2 cellular contexts compared by ENCODE assay signal in genomic region chr2:105168543-105168942, GRCh38.
TF ChIP-seq lines count a peak whose summit lies in the region.

No MANE protein-coding gene starts in this region.

TF ChIP-seq in HepG2, 621 proteins besides CTCF, POLR2A, EP300 and RAD21 (continued from another document):
- TF ChIP-seq, protein P1, sequence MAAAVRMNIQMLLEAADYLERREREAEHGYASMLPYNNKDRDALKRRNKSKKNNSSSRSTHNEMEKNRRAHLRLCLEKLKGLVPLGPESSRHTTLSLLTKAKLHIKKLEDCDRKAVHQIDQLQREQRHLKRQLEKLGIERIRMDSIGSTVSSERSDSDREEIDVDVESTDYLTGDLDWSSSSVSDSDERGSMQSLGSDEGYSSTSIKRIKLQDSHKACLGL (CRISPR knock-in tag; IDR thresholded peaks at IDR 0.05) = no peak
- TF ChIP-seq ZNF235 (CRISPR knock-in tag; IDR thresholded peaks at IDR 0.05; ENCODE audit: borderline replicate concordance) (no peak), NFKBIZ (CRISPR knock-in tag; IDR thresholded peaks at IDR 0.05) (no peak), ZBTB37 (CRISPR knock-in tag; IDR thresholded peaks at IDR 0.05) (no peak), TBX3 (IDR thresholded peaks at IDR 0.05; ENCODE audit: borderline replicate concordance) (no peak), JUNB (CRISPR knock-in tag; IDR thresholded peaks at IDR 0.05; ENCODE audit: borderline replicate concordance) (no peak), SMAD1 (CRISPR knock-in tag; IDR thresholded peaks at IDR 0.05; ENCODE audit: borderline replicate concordance, low read depth) (no peak), ZNF17 (CRISPR knock-in tag; IDR thresholded peaks at IDR 0.05) (no peak), ZNF205 (CRISPR knock-in tag; IDR thresholded peaks at IDR 0.05) (no peak), ARID3A (IDR thresholded peaks at IDR 0.05; ENCODE audit: low read depth, low read length) (no peak), ZNF30 (CRISPR knock-in tag; IDR thresholded peaks at IDR 0.05) (no peak), ZNF510 (CRISPR knock-in tag; IDR thresholded peaks at IDR 0.05; ENCODE audit: low read depth) (no peak), SMAD9 (CRISPR knock-in tag; IDR thresholded peaks at IDR 0.05) (no peak), ZNF768 (CRISPR knock-in tag; IDR thresholded peaks at IDR 0.05) (no peak), KLF16 (CRISPR knock-in tag; IDR thresholded peaks at IDR 0.05) (no peak)
- TF ChIP-seq, protein P2, sequence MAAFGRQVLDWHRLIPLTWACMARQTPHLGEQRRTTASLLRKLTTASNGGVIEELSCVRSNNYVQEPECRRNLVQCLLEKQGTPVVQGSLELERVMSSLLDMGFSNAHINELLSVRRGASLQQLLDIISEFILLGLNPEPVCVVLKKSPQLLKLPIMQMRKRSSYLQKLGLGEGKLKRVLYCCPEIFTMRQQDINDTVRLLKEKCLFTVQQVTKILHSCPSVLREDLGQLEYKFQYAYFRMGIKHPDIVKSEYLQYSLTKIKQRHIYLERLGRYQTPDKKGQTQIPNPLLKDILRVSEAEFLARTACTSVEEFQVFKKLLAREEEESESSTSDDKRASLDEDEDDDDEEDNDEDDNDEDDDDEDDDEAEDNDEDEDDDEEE (CRISPR knock-in tag; IDR thresholded peaks at IDR 0.05) = no peak
- TF ChIP-seq, protein P3, sequence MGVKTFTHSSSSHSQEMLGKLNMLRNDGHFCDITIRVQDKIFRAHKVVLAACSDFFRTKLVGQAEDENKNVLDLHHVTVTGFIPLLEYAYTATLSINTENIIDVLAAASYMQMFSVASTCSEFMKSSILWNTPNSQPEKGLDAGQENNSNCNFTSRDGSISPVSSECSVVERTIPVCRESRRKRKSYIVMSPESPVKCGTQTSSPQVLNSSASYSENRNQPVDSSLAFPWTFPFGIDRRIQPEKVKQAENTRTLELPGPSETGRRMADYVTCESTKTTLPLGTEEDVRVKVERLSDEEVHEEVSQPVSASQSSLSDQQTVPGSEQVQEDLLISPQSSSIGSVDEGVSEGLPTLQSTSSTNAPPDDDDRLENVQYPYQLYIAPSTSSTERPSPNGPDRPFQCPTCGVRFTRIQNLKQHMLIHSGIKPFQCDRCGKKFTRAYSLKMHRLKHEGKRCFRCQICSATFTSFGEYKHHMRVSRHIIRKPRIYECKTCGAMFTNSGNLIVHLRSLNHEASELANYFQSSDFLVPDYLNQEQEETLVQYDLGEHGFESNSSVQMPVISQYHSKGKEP (CRISPR knock-in tag; IDR thresholded peaks at IDR 0.05) = no peak

TF ChIP-seq in GM23338, 12 proteins besides CTCF, POLR2A, EP300 and RAD21:
- TF ChIP-seq, protein P4, sequence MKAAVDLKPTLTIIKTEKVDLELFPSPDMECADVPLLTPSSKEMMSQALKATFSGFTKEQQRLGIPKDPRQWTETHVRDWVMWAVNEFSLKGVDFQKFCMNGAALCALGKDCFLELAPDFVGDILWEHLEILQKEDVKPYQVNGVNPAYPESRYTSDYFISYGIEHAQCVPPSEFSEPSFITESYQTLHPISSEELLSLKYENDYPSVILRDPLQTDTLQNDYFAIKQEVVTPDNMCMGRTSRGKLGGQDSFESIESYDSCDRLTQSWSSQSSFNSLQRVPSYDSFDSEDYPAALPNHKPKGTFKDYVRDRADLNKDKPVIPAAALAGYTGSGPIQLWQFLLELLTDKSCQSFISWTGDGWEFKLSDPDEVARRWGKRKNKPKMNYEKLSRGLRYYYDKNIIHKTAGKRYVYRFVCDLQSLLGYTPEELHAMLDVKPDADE (IDR thresholded peaks at IDR 0.05) = no peak
- TF ChIP-seq NANOG (IDR thresholded peaks at IDR 0.05; ENCODE audit: borderline replicate concordance) (no peak), STAT1 (IDR thresholded peaks at IDR 0.05; ENCODE audit: unreplicated experiment) (no peak), EZH2phosphoT487 (IDR thresholded peaks at IDR 0.05; ENCODE audit: unreplicated experiment) (no peak), CREB1 (CRISPR knock-in tag; IDR thresholded peaks at IDR 0.05; ENCODE audit: low read depth) (no peak), EZH2 (IDR thresholded peaks at IDR 0.05; ENCODE audit: low read depth, unreplicated experiment) (no peak), POLR2AphosphoS5 (IDR thresholded peaks at IDR 0.05; ENCODE audit: low read depth) (no peak), JUNB (IDR thresholded peaks at IDR 0.05; ENCODE audit: unreplicated experiment) (no peak), ZNF331 (CRISPR knock-in tag; IDR thresholded peaks at IDR 0.05; ENCODE audit: low read depth) (no peak)
- TF ChIP-seq, protein P5, sequence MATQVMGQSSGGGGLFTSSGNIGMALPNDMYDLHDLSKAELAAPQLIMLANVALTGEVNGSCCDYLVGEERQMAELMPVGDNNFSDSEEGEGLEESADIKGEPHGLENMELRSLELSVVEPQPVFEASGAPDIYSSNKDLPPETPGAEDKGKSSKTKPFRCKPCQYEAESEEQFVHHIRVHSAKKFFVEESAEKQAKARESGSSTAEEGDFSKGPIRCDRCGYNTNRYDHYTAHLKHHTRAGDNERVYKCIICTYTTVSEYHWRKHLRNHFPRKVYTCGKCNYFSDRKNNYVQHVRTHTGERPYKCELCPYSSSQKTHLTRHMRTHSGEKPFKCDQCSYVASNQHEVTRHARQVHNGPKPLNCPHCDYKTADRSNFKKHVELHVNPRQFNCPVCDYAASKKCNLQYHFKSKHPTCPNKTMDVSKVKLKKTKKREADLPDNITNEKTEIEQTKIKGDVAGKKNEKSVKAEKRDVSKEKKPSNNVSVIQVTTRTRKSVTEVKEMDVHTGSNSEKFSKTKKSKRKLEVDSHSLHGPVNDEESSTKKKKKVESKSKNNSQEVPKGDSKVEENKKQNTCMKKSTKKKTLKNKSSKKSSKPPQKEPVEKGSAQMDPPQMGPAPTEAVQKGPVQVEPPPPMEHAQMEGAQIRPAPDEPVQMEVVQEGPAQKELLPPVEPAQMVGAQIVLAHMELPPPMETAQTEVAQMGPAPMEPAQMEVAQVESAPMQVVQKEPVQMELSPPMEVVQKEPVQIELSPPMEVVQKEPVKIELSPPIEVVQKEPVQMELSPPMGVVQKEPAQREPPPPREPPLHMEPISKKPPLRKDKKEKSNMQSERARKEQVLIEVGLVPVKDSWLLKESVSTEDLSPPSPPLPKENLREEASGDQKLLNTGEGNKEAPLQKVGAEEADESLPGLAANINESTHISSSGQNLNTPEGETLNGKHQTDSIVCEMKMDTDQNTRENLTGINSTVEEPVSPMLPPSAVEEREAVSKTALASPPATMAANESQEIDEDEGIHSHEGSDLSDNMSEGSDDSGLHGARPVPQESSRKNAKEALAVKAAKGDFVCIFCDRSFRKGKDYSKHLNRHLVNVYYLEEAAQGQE (IDR thresholded peaks at IDR 0.05; ENCODE audit: unreplicated experiment) = no peak
- TF ChIP-seq, protein P6, sequence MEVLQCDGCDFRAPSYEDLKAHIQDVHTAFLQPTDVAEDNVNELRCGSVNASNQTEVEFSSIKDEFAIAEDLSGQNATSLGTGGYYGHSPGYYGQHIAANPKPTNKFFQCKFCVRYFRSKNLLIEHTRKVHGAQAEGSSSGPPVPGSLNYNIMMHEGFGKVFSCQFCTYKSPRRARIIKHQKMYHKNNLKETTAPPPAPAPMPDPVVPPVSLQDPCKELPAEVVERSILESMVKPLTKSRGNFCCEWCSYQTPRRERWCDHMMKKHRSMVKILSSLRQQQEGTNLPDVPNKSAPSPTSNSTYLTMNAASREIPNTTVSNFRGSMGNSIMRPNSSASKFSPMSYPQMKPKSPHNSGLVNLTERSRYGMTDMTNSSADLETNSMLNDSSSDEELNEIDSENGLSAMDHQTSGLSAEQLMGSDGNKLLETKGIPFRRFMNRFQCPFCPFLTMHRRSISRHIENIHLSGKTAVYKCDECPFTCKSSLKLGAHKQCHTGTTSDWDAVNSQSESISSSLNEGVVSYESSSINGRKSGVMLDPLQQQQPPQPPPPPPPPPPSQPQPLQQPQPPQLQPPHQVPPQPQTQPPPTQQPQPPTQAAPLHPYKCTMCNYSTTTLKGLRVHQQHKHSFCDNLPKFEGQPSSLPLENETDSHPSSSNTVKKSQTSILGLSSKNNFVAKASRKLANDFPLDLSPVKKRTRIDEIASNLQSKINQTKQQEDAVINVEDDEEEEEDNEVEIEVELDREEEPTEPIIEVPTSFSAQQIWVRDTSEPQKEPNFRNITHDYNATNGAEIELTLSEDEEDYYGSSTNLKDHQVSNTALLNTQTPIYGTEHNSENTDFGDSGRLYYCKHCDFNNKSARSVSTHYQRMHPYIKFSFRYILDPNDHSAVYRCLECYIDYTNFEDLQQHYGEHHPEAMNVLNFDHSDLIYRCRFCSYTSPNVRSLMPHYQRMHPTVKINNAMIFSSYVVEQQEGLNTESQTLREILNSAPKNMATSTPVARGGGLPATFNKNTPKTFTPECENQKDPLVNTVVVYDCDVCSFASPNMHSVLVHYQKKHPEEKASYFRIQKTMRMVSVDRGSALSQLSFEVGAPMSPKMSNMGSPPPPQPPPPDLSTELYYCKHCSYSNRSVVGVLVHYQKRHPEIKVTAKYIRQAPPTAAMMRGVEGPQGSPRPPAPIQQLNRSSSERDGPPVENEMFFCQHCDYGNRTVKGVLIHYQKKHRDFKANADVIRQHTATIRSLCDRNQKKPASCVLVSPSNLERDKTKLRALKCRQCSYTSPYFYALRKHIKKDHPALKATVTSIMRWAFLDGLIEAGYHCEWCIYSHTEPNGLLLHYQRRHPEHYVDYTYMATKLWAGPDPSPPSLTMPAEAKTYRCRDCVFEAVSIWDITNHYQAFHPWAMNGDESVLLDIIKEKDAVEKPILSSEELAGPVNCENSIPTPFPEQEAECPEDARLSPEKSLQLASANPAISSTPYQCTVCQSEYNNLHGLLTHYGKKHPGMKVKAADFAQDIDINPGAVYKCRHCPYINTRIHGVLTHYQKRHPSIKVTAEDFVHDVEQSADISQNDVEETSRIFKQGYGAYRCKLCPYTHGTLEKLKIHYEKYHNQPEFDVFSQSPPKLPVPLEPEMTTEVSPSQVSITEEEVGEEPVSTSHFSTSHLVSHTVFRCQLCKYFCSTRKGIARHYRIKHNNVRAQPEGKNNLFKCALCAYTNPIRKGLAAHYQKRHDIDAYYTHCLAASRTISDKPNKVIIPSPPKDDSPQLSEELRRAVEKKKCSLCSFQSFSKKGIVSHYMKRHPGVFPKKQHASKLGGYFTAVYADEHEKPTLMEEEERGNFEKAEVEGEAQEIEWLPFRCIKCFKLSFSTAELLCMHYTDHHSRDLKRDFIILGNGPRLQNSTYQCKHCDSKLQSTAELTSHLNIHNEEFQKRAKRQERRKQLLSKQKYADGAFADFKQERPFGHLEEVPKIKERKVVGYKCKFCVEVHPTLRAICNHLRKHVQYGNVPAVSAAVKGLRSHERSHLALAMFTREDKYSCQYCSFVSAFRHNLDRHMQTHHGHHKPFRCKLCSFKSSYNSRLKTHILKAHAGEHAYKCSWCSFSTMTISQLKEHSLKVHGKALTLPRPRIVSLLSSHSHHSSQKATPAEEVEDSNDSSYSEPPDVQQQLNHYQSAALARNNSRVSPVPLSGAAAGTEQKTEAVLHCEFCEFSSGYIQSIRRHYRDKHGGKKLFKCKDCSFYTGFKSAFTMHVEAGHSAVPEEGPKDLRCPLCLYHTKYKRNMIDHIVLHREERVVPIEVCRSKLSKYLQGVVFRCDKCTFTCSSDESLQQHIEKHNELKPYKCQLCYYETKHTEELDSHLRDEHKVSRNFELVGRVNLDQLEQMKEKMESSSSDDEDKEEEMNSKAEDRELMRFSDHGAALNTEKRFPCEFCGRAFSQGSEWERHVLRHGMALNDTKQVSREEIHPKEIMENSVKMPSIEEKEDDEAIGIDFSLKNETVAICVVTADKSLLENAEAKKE (CRISPR knock-in tag; IDR thresholded peaks at IDR 0.05) = no peak
